Comparison of ENCODE assay signal across 17 cellular contexts in the genomic region with DNA sequence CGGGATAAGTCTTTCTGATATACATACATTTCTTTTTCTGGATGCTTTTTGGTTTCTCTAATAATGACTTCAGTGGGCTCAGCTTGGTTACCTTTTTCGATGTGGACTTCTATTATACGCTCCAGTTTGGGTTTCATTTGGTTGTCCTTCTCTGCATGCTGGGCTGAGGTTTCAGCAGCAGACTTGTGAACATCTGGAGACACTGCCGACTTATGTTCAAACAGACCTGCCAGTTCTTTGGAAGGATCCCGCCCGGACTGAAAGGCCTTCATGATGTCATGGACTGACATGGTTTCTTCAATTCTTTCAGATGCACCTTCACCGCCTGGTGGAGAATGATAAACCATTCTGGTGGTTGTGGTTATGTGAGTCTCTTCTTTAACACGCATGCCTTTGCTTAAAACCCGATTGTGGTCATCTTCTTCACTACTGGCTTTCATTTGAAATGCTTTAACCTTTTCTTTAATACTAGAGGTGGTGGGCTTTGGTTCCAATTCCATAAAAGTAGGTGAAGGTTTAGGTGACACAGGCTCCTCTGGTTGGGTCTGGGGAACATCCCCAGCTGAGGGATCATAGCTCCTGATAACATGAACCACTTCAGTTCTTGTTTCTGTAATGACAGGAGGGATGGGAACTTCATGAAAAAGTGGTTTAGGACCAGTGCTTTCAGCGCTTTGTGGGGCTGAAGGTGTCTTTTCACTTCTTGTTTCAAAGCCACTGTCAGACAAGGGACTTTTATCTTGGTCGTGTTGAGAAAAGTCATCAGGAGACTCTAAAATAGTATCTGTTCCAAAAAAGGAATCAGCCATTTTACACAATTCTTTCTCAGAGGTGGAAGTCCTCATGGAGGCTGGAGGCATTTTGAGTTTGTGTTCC.
DNase-seq lines count a peak whose midpoint lies in the region; ATAC-seq lines count a peak whose summit lies in the region.
"Had no signal": no experiment of that assay in that cellular context is flagged by ENCODE, and none has a peak within 500 bp of the region (broad histone marks: within the 10 kb centered on the region; RNA-seq: fewer than 3 reads in every experiment).

No MANE protein-coding gene starts in this region.

- ATAC-seq in GM18517 (IDR thresholded peaks at IDR 0.05; ENCODE audit: unreplicated experiment) (peak; percentile 88), GM21367 (IDR thresholded peaks at IDR 0.05; ENCODE audit: unreplicated experiment) (peak; percentile 92), HG02970 (IDR thresholded peaks at IDR 0.05; ENCODE audit: low FRiP score, unreplicated experiment) (peak; percentile 94), HG03571 (IDR thresholded peaks at IDR 0.05; ENCODE audit: unreplicated experiment) (peak; percentile 94)
- ATAC-seq in activated CD4-positive, alpha-beta T cell treated with anti-CD3 and anti-CD28 coated beads for 36 hours = no peak
- ATAC-seq: left ventricle myocardium superior had no signal

- intact Hi-C loops in activated CD4-positive, alpha-beta T cell treated with anti-CD3 and anti-CD28 coated beads for 36 hours (cut with DNase I, micrococcal nuclease) = no loop called here

- no peaks in the 10 kb centered on the region for H3K27me3 Mint-ChIP-seq in activated CD4-positive, alpha-beta T cell treated with anti-CD3 and anti-CD28 coated beads for 36 hours

- CTCF ChIA-PET in activated CD4-positive, alpha-beta T cell treated with anti-CD3 and anti-CD28 coated beads for 36 hours (lab: Charles Lee) = no interaction called here

- H3K4me1 Mint-ChIP-seq in activated CD4-positive, alpha-beta T cell treated with anti-CD3 and anti-CD28 coated beads for 36 hours = no peaks in the 10 kb centered on the region

- POLR2A ChIA-PET in activated CD4-positive, alpha-beta T cell treated with anti-CD3 and anti-CD28 coated beads for 36 hours (lab: Charles Lee) = no interaction called here

- H3K9me3 Mint-ChIP-seq in activated CD4-positive, alpha-beta T cell treated with anti-CD3 and anti-CD28 coated beads for 36 hours (ENCODE audit: low read depth) = no peaks in the 10 kb centered on the region
- H3K9me3 Mint-ChIP-seq: T-helper 1 cell treated with Interleukin-12 subunit alpha and Interleukin-12 subunit beta and Interleukin-4 antibody, amounts not matched to agents 30 μg/mL and 1 μg/mL, for 36 hours had no signal

- no peak for DNase-seq in hypothalamus (lab: John Stamatoyannopoulos, UW)
- DNase-seq in activated T-cell treated with anti-CD3 and anti-CD28 coated beads for 4 hours = no peak
- no peak for DNase-seq in DMS 273 treated with DMSO at 0.1 percent for 48 hours (lab: John Stamatoyannopoulos, UW)
- DNase-seq in activated CD4-positive, alpha-beta T cell treated with anti-CD3 and anti-CD28 coated beads for 36 hours = no peak
- DNase-seq: activated CD8-positive, alpha-beta memory T cell treated with anti-CD3 and anti-CD28 coated beads for 24 hours; adrenal gland; dorsolateral prefrontal cortex; GF-D8; left ventricle myocardium superior; NCI-H1417 treated with DMSO at 0.1 percent for 48 hours; stimulated activated CD4-positive, alpha-beta T cell treated with anti-CD3 and anti-CD28 coated beads, Interleukin-15, amount 100 ng/mL, for 24 hours; stimulated activated naive CD4-positive, alpha-beta T cell had no signal

- H3K27ac Mint-ChIP-seq in activated CD4-positive, alpha-beta T cell treated with anti-CD3 and anti-CD28 coated beads for 36 hours = no peak overlapping the region
- H3K27ac Mint-ChIP-seq: T-helper 1 cell treated with Interleukin-12 subunit alpha and Interleukin-12 subunit beta and Interleukin-4 antibody, amounts not matched to agents 30 μg/mL and 1 μg/mL, for 36 hours had no signal

- H3K36me3 Mint-ChIP-seq in activated CD4-positive, alpha-beta T cell treated with anti-CD3 and anti-CD28 coated beads for 36 hours (ENCODE audit: low read depth) = peaks cover 35% of the 10 kb centered on the region

- no peak overlapping the region for H3K4me3 Mint-ChIP-seq in activated CD4-positive, alpha-beta T cell treated with anti-CD3 and anti-CD28 coated beads for 36 hours
- H3K4me3 Mint-ChIP-seq: T-helper 1 cell treated with Interleukin-12 subunit alpha and Interleukin-12 subunit beta and Interleukin-4 antibody, amounts not matched to agents 30 μg/mL and 1 μg/mL, for 36 hours had no signal
